In the genomic region with DNA sequence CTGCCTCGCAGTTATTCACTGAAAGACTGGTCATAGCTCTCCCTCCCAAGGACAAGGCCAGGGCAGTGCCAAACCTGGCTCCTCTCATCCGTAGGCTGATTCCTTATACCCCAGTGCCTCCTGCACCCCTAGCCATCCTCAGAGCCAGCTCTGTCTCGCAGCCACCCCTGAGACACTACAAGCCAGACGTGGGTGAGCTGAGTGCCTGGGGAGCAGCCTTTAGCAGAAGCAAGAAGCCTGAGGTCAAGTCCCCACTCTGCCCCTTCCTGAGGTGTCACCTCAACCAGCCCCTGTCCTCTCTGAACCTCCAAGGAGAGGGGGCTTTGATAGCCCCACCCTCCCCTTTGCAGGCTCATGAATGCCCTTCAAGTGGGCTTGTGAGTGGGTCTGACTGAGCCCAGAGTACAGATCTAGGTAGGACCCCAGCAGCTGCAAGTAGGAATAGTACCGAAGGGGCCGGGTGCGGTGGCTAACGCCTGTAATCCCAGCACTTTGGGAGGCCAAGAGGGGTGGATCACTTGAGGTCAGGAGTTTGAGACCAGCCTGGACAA, we compare ENCODE assay signal across 8 cellular contexts. TPM values are rescaled to one million over a fixed set of nuclear protein-coding genes. Genes with fewer than 3 reads are reported as not detected.
DNase-seq lines count a peak whose midpoint lies in the region; ATAC-seq and TF ChIP-seq lines count a peak whose summit lies in the region.

No MANE protein-coding gene starts in this region.

- no peak for TF ChIP-seq POLR2A in body of pancreas (IDR thresholded peaks at IDR 0.05)

- peaks cover 52% of the 10 kb centered on the region for H3K4me1 ChIP-seq in left ventricle myocardium inferior
- peaks cover 50% of the 10 kb centered on the region for H3K4me1 ChIP-seq in body of pancreas
- H3K4me1 ChIP-seq in mesodermal cell (ENCODE audit: control insufficient read depth, insufficient read depth, low read length, poor library complexity, severe bottlenecking) = peaks cover 10% of the 10 kb centered on the region
- no peaks in the 10 kb centered on the region for H3K4me1 ChIP-seq in urinary bladder (ENCODE audit: insufficient read depth)

- H3K27ac ChIP-seq in left ventricle myocardium inferior (replicated peaks) = peak overlapping the region; percentile 99
- H3K27ac ChIP-seq in body of pancreas = peak overlapping the region; percentile 70 to 90 (median 76)
- no peak overlapping the region for H3K27ac ChIP-seq in mesodermal cell (ENCODE audit: low read depth, low read length, severe bottlenecking)
- no peak overlapping the region for H3K27ac ChIP-seq in urinary bladder (ENCODE audit: low read depth)

- WGBS in body of pancreas, 2 donors = 66 to 74% methylated on average over 8 of the region's 8 CpGs
- WGBS in mesodermal cell (ENCODE audit: insufficient coverage in 2 of 2), 2 experiments = 63 to 75% methylated on average over 7 of the region's 8 CpGs
- 69% methylated on average over 8 of the region's 8 CpGs for whole genome bisulfite sequencing in urinary bladder

- intact Hi-C loops in left ventricle myocardium inferior (cut with micrococcal nuclease) = no loop called here
- intact Hi-C loops in Right ventricle myocardium inferior (cut with DNase I) = loop anchor here (5.0 kb wide), 1 partner anchor 56 kb away; the partner anchor contains the start of gene AKAP8
- intact Hi-C loops in body of pancreas (cut with DNase I) = no loop called here

- peak overlapping the region; percentile 95 for H3K4me3 ChIP-seq in left ventricle myocardium inferior
- H3K4me3 ChIP-seq in body of pancreas = peak overlapping the region in 1 of 2 donors; percentile 17
- H3K4me3 ChIP-seq in mesodermal cell (ENCODE audit: extremely low read depth, insufficient read depth, low read length, poor library complexity, severe bottlenecking) = peak overlapping the region; percentile 70
- H3K4me3 ChIP-seq in urinary bladder (ENCODE audit: low read depth, low read length) = peak overlapping the region; percentile 93

- H3K36me3 ChIP-seq in left ventricle myocardium inferior (peaks cover 11% of the 10 kb centered on the region), body of pancreas (replicated peaks in 1 of 2; ENCODE audit: insufficient read depth in 1 of 2, low read depth in 2 of 2) (no peaks in the 10 kb centered on the region), mesodermal cell (ENCODE audit: control insufficient read depth, insufficient read depth, low read length) (peaks cover 20% of the 10 kb centered on the region), urinary bladder (ENCODE audit: insufficient read depth) (no peaks in the 10 kb centered on the region)

- H3K9me3 ChIP-seq in left ventricle myocardium inferior (replicated peaks) = no peaks in the 10 kb centered on the region
- H3K9me3 ChIP-seq in body of pancreas = no peaks in the 10 kb centered on the region
- no peaks in the 10 kb centered on the region for H3K9me3 ChIP-seq in mesodermal cell (ENCODE audit: control insufficient read depth, low read length)

- no peak for TF ChIP-seq CTCF in left ventricle myocardium inferior (IDR thresholded peaks at IDR 0.05; ENCODE audit: borderline replicate concordance)
- TF ChIP-seq CTCF in body of pancreas (IDR thresholded peaks at IDR 0.05) = no peak

- no peak for DNase-seq in left ventricle myocardium inferior
- no peak for DNase-seq in Right ventricle myocardium inferior (ENCODE audit: missing footprints)
- DNase-seq in body of pancreas = no peak
- no peak for DNase-seq in iPS-NIHi11 (ENCODE audit: low spot score)
- DNase-seq in Kasumi-1 (lab: John Stamatoyannopoulos, UW) = no peak

- H3K27me3 ChIP-seq in left ventricle myocardium inferior (ENCODE audit: low read depth) (no peaks in the 10 kb centered on the region), body of pancreas (no peaks in the 10 kb centered on the region)

- ATAC-seq in Right ventricle myocardium inferior (no peak), body of pancreas (no peak), HG03432 (IDR thresholded peaks at IDR 0.05; ENCODE audit: unreplicated experiment) (no peak)

RNA-seq across cellular contexts. Expression of gene AKAP8L, which starts 14.8 kb away (rescaled TPM):
- total RNA-seq in left ventricle myocardium inferior = 74.5 TPM
- 76.7 TPM for total RNA-seq in Right ventricle myocardium inferior
- 100 to 1,000 TPM; 147 to 196 TPM for total RNA-seq in body of pancreas
- polyA plus RNA-seq in mesodermal cell (2013, experiment 1 of 2) = 105 TPM
- polyA plus RNA-seq in mesodermal cell (2013, experiment 2 of 2) = 91.0 TPM
- 57.3 TPM for total RNA-seq in urinary bladder
- polyA plus RNA-seq in urinary bladder = 57.3 TPM

RNA-seq across cellular contexts. Expression of gene WIZ, which starts 16.2 kb away (rescaled TPM):
- total RNA-seq in left ventricle myocardium inferior (25.3 TPM), Right ventricle myocardium inferior (31.3 TPM), body of pancreas (100 to 1,000 TPM in 1 of 2 donors, 10 to 100 TPM in 1; 16.1 to 111 TPM), urinary bladder (5.8 TPM)
- 41.4 TPM for polyA plus RNA-seq in mesodermal cell (2013, experiment 1 of 2)
- polyA plus RNA-seq in mesodermal cell (2013, experiment 2 of 2) = 34.1 TPM
- 42.5 TPM for polyA plus RNA-seq in urinary bladder

RNA-seq across cellular contexts. Expression of gene RASAL3, which starts 30.8 kb away (rescaled TPM):
- 1.5 TPM for total RNA-seq in left ventricle myocardium inferior
- total RNA-seq in Right ventricle myocardium inferior = 2.3 TPM
- total RNA-seq in body of pancreas = 1 to 10 TPM; 2.6 to 3.6 TPM
- polyA plus RNA-seq in mesodermal cell (2013, experiment 1 of 2) = 0.44 TPM
- polyA plus RNA-seq in mesodermal cell (2013, experiment 2 of 2) = not detected
- total RNA-seq in urinary bladder = 0.85 TPM
- polyA plus RNA-seq in urinary bladder = 1.8 TPM

RNA-seq across cellular contexts. Expression of gene PGLYRP2, which starts 45.7 kb away (rescaled TPM):
- not detected for total RNA-seq in left ventricle myocardium inferior
- not detected for total RNA-seq in Right ventricle myocardium inferior
- not detected for total RNA-seq in body of pancreas
- polyA plus RNA-seq in mesodermal cell (2013, experiment 1 of 2) = not detected
- not detected for polyA plus RNA-seq in mesodermal cell (2013, experiment 2 of 2)
- not detected for total RNA-seq in urinary bladder
- 0.08 TPM for polyA plus RNA-seq in urinary bladder

RNA-seq across cellular contexts. Expression of gene AKAP8, which starts 54.0 kb away (rescaled TPM):
- total RNA-seq in left ventricle myocardium inferior = 21.8 TPM
- total RNA-seq in Right ventricle myocardium inferior = 19.8 TPM
- total RNA-seq in body of pancreas = 10 to 100 TPM; 11.2 to 19.4 TPM
- polyA plus RNA-seq in mesodermal cell (2013, experiment 1 of 2) = 15.3 TPM
- 12.6 TPM for polyA plus RNA-seq in mesodermal cell (2013, experiment 2 of 2)
- 13.4 TPM for total RNA-seq in urinary bladder
- polyA plus RNA-seq in urinary bladder = 24.2 TPM

Comparison
In these comparisons a context has a peak if more than half of its experiments do, and no peak if none do; other contexts are left out.
1. H3K27ac ChIP-seq: peak in left ventricle myocardium inferior (single experiment) and body of pancreas (4 of 4); none in mesodermal cell (single experiment) and urinary bladder (single experiment).